ENCODE assay signal across 32 cellular contexts in genomic region chr12:124562018-124562795, GRCh38. TPM values are rescaled to one million over a fixed set of nuclear protein-coding genes. Genes with fewer than 3 reads are reported as not detected.
DNase-seq lines count a peak whose midpoint lies in the region; ATAC-seq and TF ChIP-seq lines count a peak whose summit lies in the region.
"Had no signal": no experiment of that assay in that cellular context is flagged by ENCODE, and none has a peak within 500 bp of the region (broad histone marks: within the 10 kb centered on the region; RNA-seq: fewer than 3 reads in every experiment).

No MANE protein-coding gene starts in this region.

- H3K4me1 Mint-ChIP-seq in Caco-2 (ENCODE audit: low read depth, unreplicated experiment) (peaks cover 12% of the 10 kb centered on the region), WTC11 (peaks cover 75% of the 10 kb centered on the region), memory B cell (peaks cover 25% of the 10 kb centered on the region)

- H3K27ac ChIP-seq in sigmoid colon = peak overlapping the region; percentile 97 to 100 (median 99)
- H3K27ac ChIP-seq in stomach = peak overlapping the region in 2 of 5 donors; percentile 10 to 47
- H3K27ac ChIP-seq: body of pancreas, gastrocnemius medialis, GM23248, lower lobe of right lung, ovary, tibial artery had no signal

- H3K4me1 ChIP-seq in Caco-2 (peaks cover 11% of the 10 kb centered on the region), sigmoid colon (peaks cover 0 to 81% (median 75%) of the 10 kb centered on the region in 4 donors), stomach (peaks cover 45 to 83% (median 63%) of the 10 kb centered on the region in 4 donors)

- no peak overlapping the region for H3K4me3 ChIP-seq in Caco-2 (ENCODE audit: low read depth, low read length)
- H3K4me3 ChIP-seq in sigmoid colon = no peak overlapping the region
- H3K4me3 ChIP-seq in stomach = no peak overlapping the region
- H3K4me3 ChIP-seq: body of pancreas, gastrocnemius medialis, GM23248, lower lobe of right lung, mucosa of descending colon, ovary, spleen, tibial artery had no signal

- intact Hi-C loops in Caco-2 (cut with micrococcal nuclease; ENCODE audit: unreplicated experiment) = no loop called here
- intact Hi-C loops in sigmoid colon (cut with DNase I) = no loop called here
- intact Hi-C loops in stomach (cut with DNase I; ENCODE audit: low total_unique reads) = loop anchor here (10.0 kb wide), 1 partner anchor 57 kb away; no protein-coding TSS in a partner anchor

- DNase-seq in Caco-2 = no peak
- DNase-seq in WTC11 (ENCODE audit: low spot score) = no peak
- DNase-seq in memory B cell (ENCODE audit: low spot score in 2 of 2) = no peak
- no peak for DNase-seq in sigmoid colon
- DNase-seq in central memory CD4-positive, alpha-beta T cell = no peak
- no peak for DNase-seq in DMS153 (lab: John Stamatoyannopoulos, UW)
- DNase-seq in stomach = no peak
- DNase-seq: ACHN; activated CD4-positive, alpha-beta T cell treated with anti-CD3 and anti-CD28 coated beads, Interleukin-2, amount 50 U/mL, for 48 hours; activated CD4-positive, CD25-positive, alpha-beta regulatory T cell treated with anti-CD3 and anti-CD28 coated beads, Interleukin-2, amount 50 U/mL, for 72 hours; activated naive CD4-positive, alpha-beta T cell treated with Interleukin-2 at 50 U/mL for 16 hours; BE2C; body of pancreas; DMS79; gastrocnemius medialis; GM23248; hippocampal formation; lower lobe of right lung; mucosa of descending colon; NCI-H1092 treated with DMSO at 0.1 percent for 48 hours; NCI-H187; NCI-H2171; NCI-H82; ovary; retina; spleen; stimulated activated CD8-positive, alpha-beta memory T cell treated with anti-CD3 and anti-CD28 coated beads, Interleukin-4, amount 100 ng/mL, for 48 hours; tibial artery had no signal

- H3K36me3 Mint-ChIP-seq in Caco-2 (ENCODE audit: insufficient read depth, unreplicated experiment) (peaks cover 7% of the 10 kb centered on the region), WTC11 (peaks cover 5% of the 10 kb centered on the region; the same call in 1 of the 2 replicates), memory B cell (peaks cover 6% of the 10 kb centered on the region)
- H3K36me3 Mint-ChIP-seq: natural killer cell treated with Interleukin-12 subunit alpha and Interleukin-12 subunit beta and Interleukin-15 and Interleukin-18, amount 100 ng/mL, for 72 hours had no signal

- WGBS in sigmoid colon, 2 donors = 81 to 88% methylated on average over 18 of the region's 18 CpGs
- 72 to 80% (median 77%) methylated on average over 18 of the region's 18 CpGs for WGBS in stomach, 5 donors

- TF ChIP-seq EP300 in sigmoid colon (IDR thresholded peaks at IDR 0.05) = no peak
- no peak for TF ChIP-seq EP300 in stomach (IDR thresholded peaks at IDR 0.05)

- H3K27me3 Mint-ChIP-seq in Caco-2 (ENCODE audit: insufficient read depth, unreplicated experiment) (no peaks in the 10 kb centered on the region), WTC11 (ENCODE audit: low read depth) (no peaks in the 10 kb centered on the region), memory B cell (no peaks in the 10 kb centered on the region)
- H3K27me3 Mint-ChIP-seq: natural killer cell treated with Interleukin-12 subunit alpha and Interleukin-12 subunit beta and Interleukin-15 and Interleukin-18, amount 100 ng/mL, for 72 hours had no signal

- POLR2A ChIA-PET in Caco-2 (lab: Charles Lee) (no interaction called here), WTC11 (lab: Charles Lee) (no interaction called here)

- CTCF ChIA-PET in Caco-2 (lab: Charles Lee) = no interaction called here
- CTCF ChIA-PET in WTC11 (lab: Charles Lee) = no interaction called here

- H3K36me3 ChIP-seq in Caco-2 (ENCODE audit: control insufficient read depth, insufficient read depth, low read length) = peaks cover 1% of the 10 kb centered on the region; the same call in 1 of the 2 replicates
- no peaks in the 10 kb centered on the region for H3K36me3 ChIP-seq in sigmoid colon
- H3K36me3 ChIP-seq in stomach = peaks cover 0 to 3% (median 0%) of the 10 kb centered on the region in 4 donors
- H3K36me3 ChIP-seq: gastrocnemius medialis, lower lobe of right lung, ovary, tibial artery had no signal

- H3K27me3 ChIP-seq in Caco-2 (replicated peaks; ENCODE audit: control insufficient read depth, insufficient read depth, low read length) = no peaks in the 10 kb centered on the region
- H3K27me3 ChIP-seq in sigmoid colon = no peaks in the 10 kb centered on the region
- H3K27me3 ChIP-seq in stomach = no peaks in the 10 kb centered on the region
- H3K27me3 ChIP-seq: BE2C, body of pancreas, gastrocnemius medialis, ovary, spleen, tibial artery had no signal

- no peak for ATAC-seq in WTC11
- no peak for ATAC-seq in memory B cell (ENCODE audit: low read depth)
- ATAC-seq in GM18870 (IDR thresholded peaks at IDR 0.05; ENCODE audit: unreplicated experiment) = no peak
- ATAC-seq: body of pancreas; gastrocnemius medialis; lower lobe of right lung; mucosa of descending colon; natural killer cell treated with Interleukin-12 subunit alpha and Interleukin-12 subunit beta and Interleukin-15 and Interleukin-18, amount 100 ng/mL, for 72 hours had no signal

- H3K9me3 Mint-ChIP-seq in Caco-2 (ENCODE audit: unreplicated experiment) (no peaks in the 10 kb centered on the region), WTC11 (peaks cover 3% of the 10 kb centered on the region; the same call in 1 of the 2 replicates), memory B cell (peaks cover 2% of the 10 kb centered on the region)
- H3K9me3 Mint-ChIP-seq: activated T-helper 1 cell treated with anti-CD3 and anti-CD28 coated beads, Interleukin-12 subunit alpha, Interleukin-12 subunit beta, Interleukin-2, Interleukin-4 antibody, amounts not matched to agents 30 ng/mL and 10 ng/mL and 1 ng/mL, durations not matched to agents 14 hours and 24 hours and 36 hours; natural killer cell treated with Interleukin-12 subunit alpha and Interleukin-12 subunit beta and Interleukin-15 and Interleukin-18, amount 100 ng/mL, for 72 hours; T-helper 1 cell treated with Interleukin-12 subunit alpha and Interleukin-12 subunit beta and Interleukin-4 antibody, amounts not matched to agents 30 μg/mL and 1 μg/mL, for 36 hours had no signal

- BruUV-seq in Caco-2 (replicated peaks; lab: Mats Ljungman, UMichigan) = no TSS peak

- H3K27ac Mint-ChIP-seq in Caco-2 (ENCODE audit: unreplicated experiment) (peak overlapping the region; percentile 34), WTC11 (peak overlapping the region; percentile 82), memory B cell (peak overlapping the region; percentile 35)
- H3K27ac Mint-ChIP-seq: activated T-helper 1 cell treated with anti-CD3 and anti-CD28 coated beads, Interleukin-12 subunit alpha, Interleukin-12 subunit beta, Interleukin-2, Interleukin-4 antibody, amounts not matched to agents 30 ng/mL and 10 ng/mL and 1 ng/mL, durations not matched to agents 14 hours and 24 hours and 36 hours; natural killer cell treated with Interleukin-12 subunit alpha and Interleukin-12 subunit beta and Interleukin-15 and Interleukin-18, amount 100 ng/mL, for 72 hours; T-helper 1 cell treated with Interleukin-12 subunit alpha and Interleukin-12 subunit beta and Interleukin-4 antibody, amounts not matched to agents 30 μg/mL and 1 μg/mL, for 36 hours had no signal

- no peak for TF ChIP-seq POLR2A in sigmoid colon (IDR thresholded peaks at IDR 0.05)
- TF ChIP-seq POLR2A in stomach (IDR thresholded peaks at IDR 0.05) = no peak

- H3K9me3 ChIP-seq in Caco-2 (no peaks in the 10 kb centered on the region), sigmoid colon (no peaks in the 10 kb centered on the region), stomach (no peaks in the 10 kb centered on the region)
- H3K9me3 ChIP-seq: BE2C, body of pancreas, gastrocnemius medialis, lower lobe of right lung, mucosa of descending colon, ovary, tibial artery had no signal

- H3K4me3 Mint-ChIP-seq in Caco-2 (ENCODE audit: unreplicated experiment) (no peak overlapping the region), WTC11 (no peak overlapping the region), memory B cell (no peak overlapping the region)
- H3K4me3 Mint-ChIP-seq: activated T-helper 1 cell treated with anti-CD3 and anti-CD28 coated beads, Interleukin-12 subunit alpha, Interleukin-12 subunit beta, Interleukin-2, Interleukin-4 antibody, amounts not matched to agents 30 ng/mL and 10 ng/mL and 1 ng/mL, durations not matched to agents 14 hours and 24 hours and 36 hours; natural killer cell treated with Interleukin-12 subunit alpha and Interleukin-12 subunit beta and Interleukin-15 and Interleukin-18, amount 100 ng/mL, for 72 hours; T-helper 1 cell treated with Interleukin-12 subunit alpha and Interleukin-12 subunit beta and Interleukin-4 antibody, amounts not matched to agents 30 μg/mL and 1 μg/mL, for 36 hours had no signal

- TF ChIP-seq CTCF in Caco-2 (IDR thresholded peaks at IDR 0.05; ENCODE audit: insufficient read depth in 1 of 2, low read depth in 1 of 2, low read length in 1 of 2, severe bottlenecking in 1 of 2, unreplicated experiment in 1 of 2) (no peak), WTC11 (IDR thresholded peaks at IDR 0.05) (no peak), sigmoid colon (IDR thresholded peaks at IDR 0.05) (no peak), stomach (IDR thresholded peaks at IDR 0.05) (no peak)

TF ChIP-seq in WTC11, 78 proteins besides CTCF, POLR2A, EP300 and RAD21 (continues in another document):
- no peak for TF ChIP-seq ESRRA (CRISPR knock-in tag; IDR thresholded peaks at IDR 0.05; ENCODE audit: borderline replicate concordance)
- TF ChIP-seq ZNF121 (CRISPR knock-in tag; IDR thresholded peaks at IDR 0.05) = no peak
- no peak for TF ChIP-seq NR2C2 (CRISPR knock-in tag; IDR thresholded peaks at IDR 0.05)
- TF ChIP-seq USF1 (CRISPR knock-in tag; IDR thresholded peaks at IDR 0.05) = no peak
- no peak for TF ChIP-seq ZNF232 (CRISPR knock-in tag; IDR thresholded peaks at IDR 0.05)
- no peak for TF ChIP-seq CREM (CRISPR knock-in tag; IDR thresholded peaks at IDR 0.05)

RNA-seq across cellular contexts. Expression of gene NCOR2, which starts 5.2 kb away (rescaled TPM):
- total RNA-seq in Caco-2 (2022) = 243 and 250 TPM in 2 replicates
- total RNA-seq in WTC11 (2021) = 283 to 326 TPM (median 304 TPM) in 3 replicates
- 100 to 1,000 TPM in 1 of 4 donors, 10 to 100 TPM in 3; 42.5 to 134 (median 73.5) TPM for total RNA-seq in sigmoid colon
- polyA plus RNA-seq in sigmoid colon = 10 to 100 TPM; 18.6 to 81.8 (median 24.7) TPM
- total RNA-seq in stomach = 100 to 1,000 TPM in 4 of 5 donors, 10 to 100 TPM in 1; 61.7 to 292 (median 116) TPM
- 10 to 100 TPM; 27.2 to 49.6 (median 37.7) TPM for polyA plus RNA-seq in stomach
